ENCODE assay signal across 2 cellular contexts in the genomic region with DNA sequence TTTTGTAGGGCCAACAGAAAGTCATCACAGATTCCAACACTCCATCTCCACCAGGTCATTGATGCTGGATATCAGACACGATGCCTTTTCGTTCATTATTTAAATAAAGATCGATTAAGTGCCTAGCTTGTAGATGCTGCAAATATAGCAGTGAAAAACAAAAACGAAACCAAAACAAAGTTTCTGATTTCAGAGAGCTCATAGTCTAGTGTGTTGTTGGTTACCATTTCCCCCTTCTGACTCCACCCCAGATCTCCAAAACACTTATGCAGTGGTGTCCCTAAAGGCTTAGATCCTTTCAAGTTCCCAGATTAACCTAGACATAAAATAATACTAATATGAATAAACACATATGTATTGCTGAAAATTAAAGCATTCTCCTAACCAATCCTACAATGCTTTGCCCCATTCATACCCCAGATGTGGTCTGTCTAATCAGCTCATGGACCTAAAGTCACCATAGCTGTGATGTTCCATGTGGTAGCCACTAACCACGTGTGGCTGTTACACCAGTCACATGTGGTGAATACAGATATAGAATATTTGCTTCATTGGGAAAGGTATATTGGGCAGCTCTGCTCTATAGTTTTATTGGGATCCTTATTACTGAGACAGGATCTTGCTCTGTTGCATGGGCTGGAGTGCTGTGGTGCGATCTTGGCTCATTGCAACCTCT.
TF ChIP-seq lines count a peak whose summit lies in the region.

No MANE protein-coding gene starts in this region.

TF ChIP-seq in IMR-90, 13 proteins besides CTCF, POLR2A, EP300 and RAD21:
- no peak for TF ChIP-seq SMC3 (IDR thresholded peaks at IDR 0.05; ENCODE audit: low read depth, low read length)
- no peak for TF ChIP-seq MAFK (IDR thresholded peaks at IDR 0.05; ENCODE audit: low read depth, low read length)
- no peak for TF ChIP-seq MXI1 (IDR thresholded peaks at IDR 0.05; ENCODE audit: borderline replicate concordance, low read depth, low read length)
- no peak for TF ChIP-seq CEBPB (IDR thresholded peaks at IDR 0.05; ENCODE audit: low read depth, low read length)
- no peak for TF ChIP-seq MAZ (IDR thresholded peaks at IDR 0.05; ENCODE audit: borderline replicate concordance, low read depth, low read length)

TF ChIP-seq in GM12878, 131 proteins besides CTCF, POLR2A, EP300 and RAD21:
- TF ChIP-seq STAT1 (conservative IDR thresholded peaks at IDR 0.05), result no peak
- no peak for TF ChIP-seq RFX5 (IDR thresholded peaks at IDR 0.05; ENCODE audit: low read depth, low read length)
- TF ChIP-seq IKZF1 (conservative IDR thresholded peaks at IDR 0.05), result no peak
- no peak for TF ChIP-seq ASH2L (IDR thresholded peaks at IDR 0.05; ENCODE audit: borderline replicate concordance, low read depth)
- TF ChIP-seq, protein P1, sequence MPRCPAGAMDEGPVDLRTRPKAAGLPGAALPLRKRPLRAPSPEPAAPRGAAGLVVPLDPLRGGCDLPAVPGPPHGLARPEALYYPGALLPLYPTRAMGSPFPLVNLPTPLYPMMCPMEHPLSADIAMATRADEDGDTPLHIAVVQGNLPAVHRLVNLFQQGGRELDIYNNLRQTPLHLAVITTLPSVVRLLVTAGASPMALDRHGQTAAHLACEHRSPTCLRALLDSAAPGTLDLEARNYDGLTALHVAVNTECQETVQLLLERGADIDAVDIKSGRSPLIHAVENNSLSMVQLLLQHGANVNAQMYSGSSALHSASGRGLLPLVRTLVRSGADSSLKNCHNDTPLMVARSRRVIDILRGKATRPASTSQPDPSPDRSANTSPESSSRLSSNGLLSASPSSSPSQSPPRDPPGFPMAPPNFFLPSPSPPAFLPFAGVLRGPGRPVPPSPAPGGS (IDR thresholded peaks at IDR 0.05; ENCODE audit: borderline replicate concordance, insufficient read depth, low read depth, low read length, poor library complexity, severe bottlenecking), result no peak
- no peak for TF ChIP-seq SPI1 (IDR thresholded peaks at IDR 0.05; ENCODE audit: borderline replicate concordance, insufficient read depth, low read depth, low read length)
- no peak for TF ChIP-seq CUX1 (IDR thresholded peaks at IDR 0.05; ENCODE audit: insufficient replicate concordance, low read depth, low read length)
- no peak for TF ChIP-seq MTA2 (IDR thresholded peaks at IDR 0.05; ENCODE audit: low read depth)
- TF ChIP-seq TAF1 (IDR thresholded peaks at IDR 0.05; ENCODE audit: borderline replicate concordance, low read depth, low read length), result no peak
- TF ChIP-seq ATF7 (IDR thresholded peaks at IDR 0.05; ENCODE audit: low read depth), result no peak
- no peak for TF ChIP-seq CBX3 (IDR thresholded peaks at IDR 0.05; ENCODE audit: borderline replicate concordance, low read depth)
- no peak for TF ChIP-seq RUNX3 (IDR thresholded peaks at IDR 0.05; ENCODE audit: low read length)
- TF ChIP-seq, protein P2, sequence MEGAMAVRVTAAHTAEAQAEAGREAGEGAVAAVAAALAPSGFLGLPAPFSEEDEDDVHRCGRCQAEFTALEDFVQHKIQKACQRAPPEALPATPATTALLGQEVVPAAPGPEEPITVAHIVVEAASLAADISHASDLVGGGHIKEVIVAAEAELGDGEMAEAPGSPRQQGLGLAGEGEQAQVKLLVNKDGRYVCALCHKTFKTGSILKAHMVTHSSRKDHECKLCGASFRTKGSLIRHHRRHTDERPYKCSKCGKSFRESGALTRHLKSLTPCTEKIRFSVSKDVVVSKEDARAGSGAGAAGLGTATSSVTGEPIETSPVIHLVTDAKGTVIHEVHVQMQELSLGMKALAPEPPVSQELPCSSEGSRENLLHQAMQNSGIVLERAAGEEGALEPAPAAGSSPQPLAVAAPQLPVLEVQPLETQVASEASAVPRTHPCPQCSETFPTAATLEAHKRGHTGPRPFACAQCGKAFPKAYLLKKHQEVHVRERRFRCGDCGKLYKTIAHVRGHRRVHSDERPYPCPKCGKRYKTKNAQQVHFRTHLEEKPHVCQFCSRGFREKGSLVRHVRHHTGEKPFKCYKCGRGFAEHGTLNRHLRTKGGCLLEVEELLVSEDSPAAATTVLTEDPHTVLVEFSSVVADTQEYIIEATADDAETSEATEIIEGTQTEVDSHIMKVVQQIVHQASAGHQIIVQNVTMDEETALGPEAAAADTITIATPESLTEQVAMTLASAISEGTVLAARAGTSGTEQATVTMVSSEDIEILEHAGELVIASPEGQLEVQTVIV (IDR thresholded peaks at IDR 0.05; ENCODE audit: borderline replicate concordance, partially characterized antibody), result no peak
TF ChIP-seq in GM12878: peak in this region for 0.
